1 cellular context compared by ENCODE assay signal in genomic region chr5:55621218-55621617, GRCh38.
TF ChIP-seq lines count a peak whose summit lies in the region.

No MANE protein-coding gene starts in this region.

TF ChIP-seq in IMR-90, 13 proteins besides CTCF, POLR2A, EP300 and RAD21 (continued from another document):
- TF ChIP-seq ELK1 (IDR thresholded peaks at IDR 0.05; ENCODE audit: borderline replicate concordance, low read depth, low read length): no peak
- no peak for TF ChIP-seq NFE2L2 (IDR thresholded peaks at IDR 0.05; ENCODE audit: low read depth, low read length)
- TF ChIP-seq USF2 (IDR thresholded peaks at IDR 0.05; ENCODE audit: low read depth, low read length): no peak
- TF ChIP-seq CEBPB (IDR thresholded peaks at IDR 0.05; ENCODE audit: low read depth, low read length): peak; percentile 87
TF ChIP-seq in IMR-90: peak in this region for 1.
